ENCODE assay signal across 1 cellular context in genomic region chr11:6234314-6235031, GRCh38.
A peak's percentile ranks its signal among the peaks of the same experiment; 100 is the strongest.
TF ChIP-seq lines count a peak whose summit lies in the region.

FHIP1B (minus strand) TSS chr11:6234636; CDS start chr11:6224516, 10,120 bp downstream.

TF ChIP-seq in HepG2, 621 proteins besides CTCF, POLR2A, EP300 and RAD21 (continued from another document and continues in another):
- peak; percentile 87 for TF ChIP-seq ZNF687 (CRISPR knock-in tag; IDR thresholded peaks at IDR 0.05)
- no peak for TF ChIP-seq PLSCR1 (CRISPR knock-in tag; IDR thresholded peaks at IDR 0.05; ENCODE audit: borderline replicate concordance)
- TF ChIP-seq RNF2 (conservative IDR thresholded peaks at IDR 0.05; ENCODE audit: low read depth): no peak; the same call in 1 of the 2 replicates
- TF ChIP-seq RBAK (CRISPR knock-in tag; IDR thresholded peaks at IDR 0.05): no peak
- no peak for TF ChIP-seq MAFF (IDR thresholded peaks at IDR 0.05; ENCODE audit: low read depth, low read length)
- TF ChIP-seq HNF4A (CRISPR knock-in tag; IDR thresholded peaks at IDR 0.05): no peak
- peak; percentile 78 for TF ChIP-seq GABPB1 (CRISPR knock-in tag; IDR thresholded peaks at IDR 0.05)
- TF ChIP-seq BCLAF1 (IDR thresholded peaks at IDR 0.05): no peak
- no peak for TF ChIP-seq NFE2L2 (IDR thresholded peaks at IDR 0.05; ENCODE audit: low read length)
- TF ChIP-seq GMEB2 (CRISPR knock-in tag; IDR thresholded peaks at IDR 0.05; ENCODE audit: low read depth): peak; percentile 98
- no peak for TF ChIP-seq RARA (CRISPR knock-in tag; IDR thresholded peaks at IDR 0.05)
- no peak for TF ChIP-seq ZBTB46 (CRISPR knock-in tag; IDR thresholded peaks at IDR 0.05; ENCODE audit: borderline replicate concordance)
- peak; percentile 29; the same call in 1 of the 2 replicates for TF ChIP-seq ZNF691 (CRISPR knock-in tag; IDR thresholded peaks at IDR 0.05; ENCODE audit: borderline replicate concordance, low read depth)
- no peak for TF ChIP-seq ZNF274 (CRISPR knock-in tag; IDR thresholded peaks at IDR 0.05)
- peak; percentile 53; the same call in 1 of the 2 replicates for TF ChIP-seq IRF2 (CRISPR knock-in tag; IDR thresholded peaks at IDR 0.05)
- no peak for TF ChIP-seq NR2F6 (IDR thresholded peaks at IDR 0.05)
- TF ChIP-seq NR2F6 (CRISPR knock-in tag; IDR thresholded peaks at IDR 0.05): no peak
- no peak for TF ChIP-seq MTF1 (CRISPR knock-in tag; IDR thresholded peaks at IDR 0.05)
- TF ChIP-seq TMF1 (CRISPR knock-in tag; IDR thresholded peaks at IDR 0.05; ENCODE audit: low read depth): no peak
- no peak for TF ChIP-seq KIAA2018 (CRISPR knock-in tag; IDR thresholded peaks at IDR 0.05; ENCODE audit: borderline replicate concordance)
- peak; percentile 59 for TF ChIP-seq MNT (IDR thresholded peaks at IDR 0.05)
- TF ChIP-seq ELF4 (CRISPR knock-in tag; IDR thresholded peaks at IDR 0.05; ENCODE audit: borderline replicate concordance): no peak
- no peak for TF ChIP-seq FOXJ3 (CRISPR knock-in tag; IDR thresholded peaks at IDR 0.05; ENCODE audit: borderline replicate concordance)
- no peak for TF ChIP-seq RAD51 (IDR thresholded peaks at IDR 0.05; ENCODE audit: borderline replicate concordance)
- TF ChIP-seq ZNF558 (CRISPR knock-in tag; IDR thresholded peaks at IDR 0.05; ENCODE audit: borderline replicate concordance): no peak
- TF ChIP-seq ZNF543 (CRISPR knock-in tag; IDR thresholded peaks at IDR 0.05): no peak
- TF ChIP-seq HMGXB4 (CRISPR knock-in tag; IDR thresholded peaks at IDR 0.05; ENCODE audit: borderline replicate concordance in 1 of 2, low read depth in 1 of 2): peak; percentile 36 to 60; a peak in 2 of 4 replicates
- TF ChIP-seq MXD1 (CRISPR knock-in tag; IDR thresholded peaks at IDR 0.05): peak; percentile 71
- no peak for TF ChIP-seq SOX13 (IDR thresholded peaks at IDR 0.05)
- TF ChIP-seq SOX13 (CRISPR knock-in tag; conservative IDR thresholded peaks at IDR 0.05 in 1 of 2, IDR thresholded peaks at IDR 0.05 in 1 of 2): no peak
- no peak for TF ChIP-seq FOXA1 (IDR thresholded peaks at IDR 0.05)
- TF ChIP-seq FOXA1 (CRISPR knock-in tag; IDR thresholded peaks at IDR 0.05): no peak
- peak; percentile 82 for TF ChIP-seq MXD4 (CRISPR knock-in tag; IDR thresholded peaks at IDR 0.05)
